ENCODE assay signal across 8 cellular contexts in genomic region chr6:5950448-5950847, GRCh38. TPM values are rescaled to one million over a fixed set of nuclear protein-coding genes. Genes with fewer than 3 reads are reported as not detected.
DNase-seq lines count a peak whose midpoint lies in the region; ATAC-seq and TF ChIP-seq lines count a peak whose summit lies in the region.

No MANE protein-coding gene starts in this region.

- CTCF ChIA-PET in AG04449 (lab: Yijun Ruan, JAX), result interaction anchor here (0.9 to 2.2 kb wide), 4 partner anchors 10 to 44 kb away, joined by 4 to 6 read pairs (median 5); no protein-coding TSS in a partner anchor

- TF ChIP-seq CTCF in AG04449 (IDR thresholded peaks at IDR 0.05; ENCODE audit: insufficient read depth, low read length, missing control alignments), result peak; percentile 49
- TF ChIP-seq CTCF in GM12874 (IDR thresholded peaks at IDR 0.05; ENCODE audit: insufficient read depth, low read depth, low read length), result peak; percentile 69

- ATAC-seq in GM21717 (IDR thresholded peaks at IDR 0.05; ENCODE audit: unreplicated experiment), result no peak

- no peak overlapping the region for H3K4me3 ChIP-seq in AG04449 (ENCODE audit: low read depth, low read length)

- intact Hi-C loops in posterior cingulate gyrus (cut with DNase I), result no loop called here

- POLR2A ChIA-PET in AG04449 (lab: Yijun Ruan, JAX), result no interaction called here

- no peak for DNase-seq in AG04449 (ENCODE audit: low read depth, low spot score)
- DNase-seq in RPMI7951 (ENCODE audit: low read depth), result peak; percentile 40
- peak; percentile 81 for DNase-seq in iPS-NIHi11 (ENCODE audit: low spot score)
- no peak for DNase-seq in posterior cingulate gyrus
- DNase-seq in activated effector memory CD4-positive, alpha-beta T cell treated with Interleukin-2 at 50 U/mL for 16 hours, result no peak
- no peak for DNase-seq in midbrain (lab: John Stamatoyannopoulos, UW)

RNA-seq across cellular contexts. Expression of gene NRN1, which starts 56.3 kb away (rescaled TPM):
- total RNA-seq in RPMI7951 (2014; rRNA removed; shearing (Covaris generic)), result 26.8 and 32.8 TPM in 2 replicates

Comparison
In these comparisons a context has a peak if more than half of its experiments do, and no peak if none do; other contexts are left out.
1. DNase-seq: peak in RPMI7951 (single experiment) and iPS-NIHi11 (single experiment); none in AG04449 (single experiment), posterior cingulate gyrus (0 of 10), activated effector memory CD4-positive, alpha-beta T cell treated with Interleukin-2 at 50 U/mL for 16 hours (single experiment) and midbrain (single experiment).